Comparison of ENCODE assay signal across 17 cellular contexts in the genomic region with DNA sequence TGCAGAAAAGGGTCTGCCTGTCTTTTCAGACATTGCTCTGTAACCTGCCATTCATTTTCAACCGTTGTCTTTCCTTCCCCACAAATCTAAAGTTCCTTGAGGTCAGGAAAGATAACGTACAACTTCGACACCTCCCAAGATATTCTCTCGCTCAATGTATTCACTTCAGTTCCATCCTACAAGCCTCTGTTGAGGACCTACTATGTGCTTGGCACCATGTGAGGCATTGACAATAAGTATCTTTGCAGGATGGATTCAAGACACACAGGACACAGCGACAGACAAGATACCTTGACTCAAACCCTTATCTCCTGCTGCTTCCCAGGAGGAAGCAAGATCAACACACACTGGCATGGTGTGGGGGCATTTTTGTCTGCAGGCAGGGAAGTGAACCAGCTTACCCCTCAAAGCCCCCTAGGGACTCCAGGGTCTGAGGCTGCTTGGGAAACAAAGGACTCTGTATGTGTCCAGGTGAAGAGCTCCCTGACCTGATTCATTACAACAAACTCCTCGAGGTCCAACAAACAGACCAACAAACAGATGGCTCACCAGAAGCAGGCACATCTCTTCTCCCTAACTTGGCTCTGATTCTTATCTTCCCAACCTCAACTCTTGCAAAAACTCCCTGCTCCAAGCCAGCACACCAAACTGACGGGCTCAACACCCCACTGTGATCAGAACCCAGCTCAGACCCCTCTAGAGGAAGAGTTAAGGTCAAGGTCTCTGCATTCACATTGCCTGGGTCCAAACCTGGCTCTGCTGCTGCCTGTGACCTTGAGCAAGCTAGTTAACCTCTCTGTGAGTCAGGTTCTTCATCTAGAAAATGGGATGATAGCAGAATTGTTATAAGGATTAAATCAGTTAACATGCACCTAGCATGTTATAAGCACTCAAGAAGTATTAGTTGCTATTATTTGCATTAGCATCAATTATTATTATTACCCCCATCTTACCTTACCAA. TPM values are rescaled to one million over a fixed set of nuclear protein-coding genes. Genes with fewer than 3 reads are reported as not detected.
DNase-seq lines count a peak whose midpoint lies in the region; ATAC-seq and TF ChIP-seq lines count a peak whose summit lies in the region.
"Had no signal": no experiment of that assay in that cellular context is flagged by ENCODE, and none has a peak within 500 bp of the region (broad histone marks: within the 10 kb centered on the region; RNA-seq: fewer than 3 reads in every experiment).

No MANE protein-coding gene starts in this region.

- H3K18ac ChIP-seq in mesendoderm (ENCODE audit: low read length): peak overlapping the region; percentile 75

- H3K36me3 ChIP-seq in heart right ventricle (no peaks in the 10 kb centered on the region), mesendoderm (ENCODE audit: control insufficient read depth, insufficient read depth, low read length) (no peaks in the 10 kb centered on the region), uterus (no peaks in the 10 kb centered on the region)
- H3K36me3 ChIP-seq: prostate gland had no signal

- TF ChIP-seq POLR2A in uterus (IDR thresholded peaks at IDR 0.05): no peak

- no peak overlapping the region for H3K4me2 ChIP-seq in mesendoderm (ENCODE audit: low read length)

- peak overlapping the region; percentile 76 for H2AK5ac ChIP-seq in mesendoderm (ENCODE audit: low read length)

- whole genome bisulfite sequencing in heart right ventricle, 2 donors: 56 to 59% methylated on average over 7 of the region's 7 CpGs
- WGBS in mesendoderm (ENCODE audit: extremely low coverage, insufficient coverage, low lambda C conversion rate): no CpG with 5 or more reads among the region's 7 CpGs

- peak overlapping the region; percentile 15 for H3K9ac ChIP-seq in mesendoderm (ENCODE audit: low read length)

- H3K4me3 ChIP-seq in heart right ventricle (peak overlapping the region in 1 of 10 donors; percentile 10), mesendoderm (ENCODE audit: low read length) (no peak overlapping the region), uterus (no peak overlapping the region)
- H3K4me3 ChIP-seq: GM12878, mucosa of descending colon, prostate gland had no signal

- peak overlapping the region; percentile 66 for H3K56ac ChIP-seq in mesendoderm (ENCODE audit: low read length)

- no peak overlapping the region for H4K8ac ChIP-seq in mesendoderm (ENCODE audit: low read depth, low read length)

- intact Hi-C loops in heart right ventricle (cut with DNase I) (loop anchor here in 8 of 10 donors (5.0 to 10.0 kb wide), 12 partner anchors 35 to 428 kb away; no protein-coding TSS in a partner anchor), cardiac septum (cut with DNase I) (no loop called here), uterus (cut with DNase I; ENCODE audit: low total_unique reads) (loop anchor here (10.0 kb wide), 2 partner anchors 58 to 708 kb away; no protein-coding TSS in a partner anchor)

- H3K79me2 ChIP-seq in mesendoderm (ENCODE audit: control insufficient read depth, insufficient read depth, low read length): peaks cover 78% of the 10 kb centered on the region

- peak overlapping the region; percentile 64 for H4K5ac ChIP-seq in mesendoderm (ENCODE audit: low read length)

- H3K23ac ChIP-seq in mesendoderm (ENCODE audit: low read length): no peak overlapping the region

- TF ChIP-seq CTCF in heart right ventricle (IDR thresholded peaks at IDR 0.05) (no peak), uterus (IDR thresholded peaks at IDR 0.05) (no peak)

- H3K27me3 ChIP-seq in heart right ventricle (peaks cover 0 to 17% (median 0%) of the 10 kb centered on the region in 7 donors), mesendoderm (ENCODE audit: insufficient read depth, low read length, poor library complexity) (no peaks in the 10 kb centered on the region), uterus (no peaks in the 10 kb centered on the region)

- H2BK5ac ChIP-seq in mesendoderm (ENCODE audit: low read length): peak overlapping the region; percentile 30

- peaks cover 5% of the 10 kb centered on the region for H3K79me1 ChIP-seq in mesendoderm (ENCODE audit: low read length)

- H2BK15ac ChIP-seq in mesendoderm (replicated peaks; ENCODE audit: low read depth): peak overlapping the region; percentile 37

- ATAC-seq in heart right ventricle (no peak), HG03460 (IDR thresholded peaks at IDR 0.05; ENCODE audit: unreplicated experiment) (no peak), HG03457 (IDR thresholded peaks at IDR 0.05; ENCODE audit: unreplicated experiment) (no peak)
- ATAC-seq: GM12878, mucosa of descending colon had no signal

- H3K27ac ChIP-seq in heart right ventricle: peak overlapping the region; percentile 7 to 100 (median 86)
- H3K27ac ChIP-seq in cingulate gyrus (ENCODE audit: low read depth, low read length): peak overlapping the region; percentile 32
- H3K27ac ChIP-seq in mesendoderm (ENCODE audit: low read depth, low read length): peak overlapping the region; percentile 65
- peak overlapping the region; percentile 30 to 83 for H3K27ac ChIP-seq in uterus
- H3K27ac ChIP-seq: prostate gland had no signal

- peak overlapping the region; percentile 78 for H2BK120ac ChIP-seq in mesendoderm (ENCODE audit: low read depth, low read length)

- peak overlapping the region; percentile 76 for H3K4ac ChIP-seq in mesendoderm (ENCODE audit: low read depth, low read length)

- DNase-seq in heart right ventricle (no peak), cardiac septum (ENCODE audit: low spot score) (no peak), mesendoderm (peak; percentile 84), uterus (no peak), MV-4-11 (lab: John Stamatoyannopoulos, UW) (no peak)
- DNase-seq: activated B cell treated with CpG ODN at 0.5 μM for 24 hours; activated effector memory CD4-positive, alpha-beta T cell treated with Interleukin-2 at 50 U/mL for 16 hours; CD8-positive, alpha-beta memory T cell; mucosa of descending colon; NCI-H2081; NCI-H526 treated with DMSO at 0.1 percent for 48 hours had no signal

- H3K9me3 ChIP-seq in heart right ventricle (no peaks in the 10 kb centered on the region), uterus (no peaks in the 10 kb centered on the region)
- H3K9me3 ChIP-seq: mucosa of descending colon, prostate gland had no signal

- H3K4me1 ChIP-seq in heart right ventricle (peaks cover 37 to 97% (median 86%) of the 10 kb centered on the region in 9 donors), mesendoderm (ENCODE audit: control insufficient read depth, low read depth, low read length) (peaks cover 46% of the 10 kb centered on the region), uterus (peaks cover 0 to 9% of the 10 kb centered on the region in 2 donors)
- H3K4me1 ChIP-seq: prostate gland had no signal

RNA-seq across cellular contexts. Expression of a gene that starts 6.3 kb away (rescaled TPM):
- total RNA-seq in heart right ventricle (10 to 100 TPM; 37.0 to 59.0 (median 47.6) TPM), cardiac septum (66.8 TPM), uterus (10 to 100 TPM in 3 of 4 donors, 1 to 10 TPM in 1; 9.4 to 56.8 (median 26.8) TPM)
- polyA plus RNA-seq in heart right ventricle: 10 to 100 TPM in 1 of 2 donors, 1 to 10 TPM in 1; 9.8 to 10.8 TPM
- 22.4 TPM for polyA plus RNA-seq in mesendoderm (2013, experiment 1 of 2)
- 22.1 TPM for polyA plus RNA-seq in mesendoderm (2013, experiment 2 of 2)
- total RNA-seq: activated B cell treated with CpG ODN at 0.5 μM for 24 hours; activated CD8-positive, alpha-beta memory T cell treated with anti-CD3 and anti-CD28 coated beads for 36 hours; CD8-positive, alpha-beta memory T cell had no signal

Comparison
In these comparisons a context has a peak if more than half of its experiments do, and no peak if none do; other contexts are left out.
1. H3K27ac ChIP-seq: peak in every context shown above with its lines; median percentile 86 in heart right ventricle; 65 in mesendoderm; 56 in uterus; 32 in cingulate gyrus.